In genomic region chr1:67705735-67706454, GRCh38 we compare ENCODE assay signal across 27 cellular contexts. TPM values are rescaled to one million over a fixed set of nuclear protein-coding genes. Genes with fewer than 3 reads are reported as not detected.
DNase-seq lines count a peak whose midpoint lies in the region; ATAC-seq and TF ChIP-seq lines count a peak whose summit lies in the region.
"Had no signal": no experiment of that assay in that cellular context is flagged by ENCODE, and none has a peak within 500 bp of the region (broad histone marks: within the 10 kb centered on the region; RNA-seq: fewer than 3 reads in every experiment).

No MANE protein-coding gene starts in this region.

- H3K18ac ChIP-seq in mesenchymal stem cell (ENCODE audit: low read depth in 1 of 2, low read length in 2 of 2), result no peak overlapping the region

- H4K91ac ChIP-seq in mesenchymal stem cell (ENCODE audit: low read length), result no peak overlapping the region

- intact Hi-C loops in Caco-2 (cut with micrococcal nuclease; ENCODE audit: unreplicated experiment), result no loop called here
- intact Hi-C loops in stomach (cut with DNase I; ENCODE audit: low total_unique reads), result no loop called here

- no peak overlapping the region for H2BK12ac ChIP-seq in mesenchymal stem cell (ENCODE audit: low read length in 2 of 2)

- POLR2A ChIA-PET in Caco-2 (lab: Charles Lee), result interaction anchor here (0.5 kb wide), 1 partner anchor 21 kb away, joined by 5 read pairs; the partner anchor contains the start of gene GADD45A

- no peaks in the 10 kb centered on the region for H3K27me3 ChIP-seq in Caco-2 (replicated peaks; ENCODE audit: control insufficient read depth, insufficient read depth, low read length)
- H3K27me3 ChIP-seq in mesenchymal stem cell (ENCODE audit: control insufficient read depth in 1 of 2, insufficient read depth in 1 of 2, low read length in 2 of 2), result no peaks in the 10 kb centered on the region
- H3K27me3 ChIP-seq in stomach, result no peaks in the 10 kb centered on the region
- H3K27me3 ChIP-seq: cardiac muscle cell, colonic mucosa had no signal

- peak overlapping the region; percentile 46 for H3K27ac Mint-ChIP-seq in Caco-2 (ENCODE audit: unreplicated experiment)
- H3K27ac Mint-ChIP-seq in activated T-cell treated with anti-CD3 and anti-CD28 coated beads, Interleukin-2, amount 50 U/mL, for 24 hours, result no peak overlapping the region
- H3K27ac Mint-ChIP-seq: activated naive CD4-positive, alpha-beta T cell treated with anti-CD3 and anti-CD28 coated beads for 36 hours; naive thymus-derived CD8-positive, alpha-beta T cell; stimulated activated naive B cell treated with anti-CD40 and anti-IgM and Interleukin-4, amounts not matched to agents 10 μg/mL and 1 μg/mL and 100 μg/mL, for 72 hours had no signal

- H3K4me2 ChIP-seq in mesenchymal stem cell (ENCODE audit: low read length, poor library complexity, severe bottlenecking), result no peak overlapping the region

- H2AFZ ChIP-seq in mesenchymal stem cell (ENCODE audit: low read depth, low read length), result no peak overlapping the region

- no peaks in the 10 kb centered on the region for H3K9me3 Mint-ChIP-seq in Caco-2 (ENCODE audit: unreplicated experiment)
- no peaks in the 10 kb centered on the region for H3K9me3 Mint-ChIP-seq in activated T-cell treated with anti-CD3 and anti-CD28 coated beads, Interleukin-2, amount 50 U/mL, for 24 hours
- H3K9me3 Mint-ChIP-seq: activated naive CD4-positive, alpha-beta T cell treated with anti-CD3 and anti-CD28 coated beads for 36 hours; naive thymus-derived CD8-positive, alpha-beta T cell; stimulated activated naive B cell treated with anti-CD40 and anti-IgM and Interleukin-4, amounts not matched to agents 10 μg/mL and 1 μg/mL and 100 μg/mL, for 72 hours had no signal

- no peak overlapping the region for H3K9ac ChIP-seq in mesenchymal stem cell (ENCODE audit: low read length)

- H3K27me3 Mint-ChIP-seq in Caco-2 (ENCODE audit: insufficient read depth, unreplicated experiment), result no peaks in the 10 kb centered on the region
- no peaks in the 10 kb centered on the region for H3K27me3 Mint-ChIP-seq in activated T-cell treated with anti-CD3 and anti-CD28 coated beads, Interleukin-2, amount 50 U/mL, for 24 hours
- H3K27me3 Mint-ChIP-seq: stimulated activated naive B cell treated with anti-CD40 and anti-IgM and Interleukin-4, amounts not matched to agents 10 μg/mL and 1 μg/mL and 100 μg/mL, for 72 hours had no signal

- TF ChIP-seq EP300 in stomach (IDR thresholded peaks at IDR 0.05), result no peak

- H4K8ac ChIP-seq in mesenchymal stem cell (ENCODE audit: low read length), result no peak overlapping the region

- H3K79me1 ChIP-seq in mesenchymal stem cell (replicated peaks; ENCODE audit: low read length, poor library complexity, severe bottlenecking), result peaks cover 20% of the 10 kb centered on the region

- no peak for ATAC-seq in esophagus mucosa
- ATAC-seq: naive thymus-derived CD8-positive, alpha-beta T cell; PC-3; stimulated activated naive B cell treated with anti-CD40 and anti-IgM and Interleukin-4, amounts not matched to agents 10 μg/mL and 1 μg/mL and 100 μg/mL, for 72 hours had no signal

- H2BK5ac ChIP-seq in mesenchymal stem cell (ENCODE audit: low read depth, low read length, poor library complexity, severe bottlenecking), result no peak overlapping the region

- H3K4me1 ChIP-seq in Caco-2 (peaks cover 8% of the 10 kb centered on the region), mesenchymal stem cell (ENCODE audit: control insufficient read depth, insufficient read depth, low read depth, low read length) (peaks cover 7% of the 10 kb centered on the region), stomach (peaks cover 0 to 36% (median 23%) of the 10 kb centered on the region in 4 donors)

- no peak overlapping the region for H2BK120ac ChIP-seq in mesenchymal stem cell (ENCODE audit: low read depth, low read length)

- H3K27ac ChIP-seq in mesenchymal stem cell (ENCODE audit: low read length, poor library complexity, severe bottlenecking) (no peak overlapping the region), stomach (peak overlapping the region in 3 of 5 donors; percentile 18 to 60 (median 36))
- H3K27ac ChIP-seq: cardiac muscle cell, colonic mucosa, SK-N-MC had no signal

- H3K4me3 ChIP-seq in Caco-2 (ENCODE audit: low read depth, low read length), result no peak overlapping the region
- no peak overlapping the region for H3K4me3 ChIP-seq in mesenchymal stem cell (ENCODE audit: insufficient read depth in 1 of 2, low read depth in 1 of 2, low read length in 2 of 2)
- H3K4me3 ChIP-seq in stomach, result no peak overlapping the region
- H3K4me3 ChIP-seq: cardiac muscle cell, colonic mucosa, SK-N-MC had no signal

- 99% methylated on average over 10 of the region's 10 CpGs for whole genome bisulfite sequencing in mesenchymal stem cell
- 71 to 83% (median 79%) methylated on average over 10 of the region's 10 CpGs for WGBS in stomach, 5 donors

- CTCF ChIA-PET in Caco-2 (lab: Charles Lee), result no interaction called here

- peak overlapping the region; percentile 4 for H2AK5ac ChIP-seq in mesenchymal stem cell (ENCODE audit: low read length, severe bottlenecking)

- H3K4me3 Mint-ChIP-seq in Caco-2 (ENCODE audit: unreplicated experiment), result no peak overlapping the region
- no peak overlapping the region for H3K4me3 Mint-ChIP-seq in activated T-cell treated with anti-CD3 and anti-CD28 coated beads, Interleukin-2, amount 50 U/mL, for 24 hours
- H3K4me3 Mint-ChIP-seq: activated naive CD4-positive, alpha-beta T cell treated with anti-CD3 and anti-CD28 coated beads for 36 hours; naive thymus-derived CD8-positive, alpha-beta T cell; stimulated activated naive B cell treated with anti-CD40 and anti-IgM and Interleukin-4, amounts not matched to agents 10 μg/mL and 1 μg/mL and 100 μg/mL, for 72 hours had no signal

- H3K4me1 Mint-ChIP-seq in Caco-2 (ENCODE audit: low read depth, unreplicated experiment), result peaks cover 7% of the 10 kb centered on the region
- H3K4me1 Mint-ChIP-seq in activated T-cell treated with anti-CD3 and anti-CD28 coated beads, Interleukin-2, amount 50 U/mL, for 24 hours (ENCODE audit: low read depth), result peaks cover 4% of the 10 kb centered on the region

- no peak overlapping the region for H3K14ac ChIP-seq in mesenchymal stem cell (ENCODE audit: low read length in 2 of 2)

- H3K4ac ChIP-seq in mesenchymal stem cell (ENCODE audit: low read depth in 1 of 2, low read length in 2 of 2), result no peak overlapping the region

- H3K9me3 ChIP-seq in Caco-2, result no peaks in the 10 kb centered on the region
- H3K9me3 ChIP-seq in mesenchymal stem cell (ENCODE audit: control insufficient read depth, low read length), result no peaks in the 10 kb centered on the region
- no peaks in the 10 kb centered on the region for H3K9me3 ChIP-seq in stomach
- H3K9me3 ChIP-seq: colonic mucosa had no signal

- TF ChIP-seq POLR2A in stomach (IDR thresholded peaks at IDR 0.05), result no peak

- H3K36me3 Mint-ChIP-seq in Caco-2 (ENCODE audit: insufficient read depth, unreplicated experiment), result peaks cover 8% of the 10 kb centered on the region
- no peaks in the 10 kb centered on the region for H3K36me3 Mint-ChIP-seq in activated T-cell treated with anti-CD3 and anti-CD28 coated beads, Interleukin-2, amount 50 U/mL, for 24 hours (ENCODE audit: low read depth)
- H3K36me3 Mint-ChIP-seq: naive thymus-derived CD8-positive, alpha-beta T cell; stimulated activated naive B cell treated with anti-CD40 and anti-IgM and Interleukin-4, amounts not matched to agents 10 μg/mL and 1 μg/mL and 100 μg/mL, for 72 hours had no signal

- no TSS peak for BruUV-seq in Caco-2 (replicated peaks; lab: Mats Ljungman, UMichigan)

- no peak for TF ChIP-seq CTCF in Caco-2 (IDR thresholded peaks at IDR 0.05; ENCODE audit: insufficient read depth in 1 of 2, low read depth in 1 of 2, low read length in 1 of 2, severe bottlenecking in 1 of 2, unreplicated experiment in 1 of 2)
- TF ChIP-seq CTCF in stomach (IDR thresholded peaks at IDR 0.05), result no peak

- H3K36me3 ChIP-seq in Caco-2 (ENCODE audit: control insufficient read depth, insufficient read depth, low read length) (no peaks in the 10 kb centered on the region), mesenchymal stem cell (ENCODE audit: control insufficient read depth in 1 of 2, insufficient read depth in 2 of 2, low read depth in 1 of 2, low read length in 2 of 2) (peaks cover 12 to 63% of the 10 kb centered on the region in 2 experiments), stomach (peaks cover 6 to 35% (median 28%) of the 10 kb centered on the region in 4 donors)
- H3K36me3 ChIP-seq: colonic mucosa had no signal

- DNase-seq in Caco-2 (no peak), astrocyte of the hippocampus (ENCODE audit: low read depth, low spot score) (peak; percentile 47), mesenchymal stem cell (no peak), stomach (no peak), GF-D8 (lab: John Stamatoyannopoulos, UW) (no peak)
- DNase-seq in activated T-cell treated with anti-CD3 and anti-CD28 coated beads, Interleukin-2, amount 50 U/mL, for 24 hours, result no peak
- DNase-seq: activated CD4-positive, alpha-beta T cell treated with anti-CD3 and anti-CD28 coated beads, Interleukin-2, amount 50 U/mL, for 48 hours; activated CD8-positive, alpha-beta memory T cell treated with anti-CD3 and anti-CD28 coated beads, Interleukin-2, amount 50 U/mL, for 4 hours; activated naive CD4-positive, alpha-beta T cell treated with anti-CD3 and anti-CD28 coated beads for 36 hours; colonic mucosa; DMS53; effector CD8-positive, alpha-beta T cell; glutamatergic neuron; KBM-7; midbrain; naive thymus-derived CD8-positive, alpha-beta T cell; NCI-H1417; NCI-H2029; NCI-H226; NCI-H526 treated with DMSO at 0.1 percent for 48 hours; PC-3; small intestine; stimulated activated naive B cell treated with anti-CD40 and anti-IgM and Interleukin-4, amounts not matched to agents 10 μg/mL and 1 μg/mL and 100 μg/mL, for 72 hours; T-helper 1 cell had no signal

- no peak overlapping the region for H2BK15ac ChIP-seq in mesenchymal stem cell (ENCODE audit: low read depth, poor library complexity, severe bottlenecking)

- H3K23ac ChIP-seq in mesenchymal stem cell (ENCODE audit: low read length in 2 of 2), result no peak overlapping the region

RNA-seq across cellular contexts. Expression of gene GADD45A, which starts 20.9 kb away (rescaled TPM):
- total RNA-seq in Caco-2 (2022) (58.6 and 59.0 TPM in 2 replicates), stomach (10 to 100 TPM in 4 of 5 donors, 1 to 10 TPM in 1; 4.7 to 63.8 (median 37.5) TPM), esophagus mucosa (34.5 TPM)
- polyA plus RNA-seq in mesenchymal stem cell (2013, experiment 1 of 2), result 46.4 TPM
- 48.5 TPM for polyA plus RNA-seq in mesenchymal stem cell (2013, experiment 2 of 2)
- polyA plus RNA-seq in stomach, result 10 to 100 TPM; 31.6 to 84.8 (median 39.4) TPM
